Comparison of ENCODE assay signal across 8 cellular contexts in the genomic region with DNA sequence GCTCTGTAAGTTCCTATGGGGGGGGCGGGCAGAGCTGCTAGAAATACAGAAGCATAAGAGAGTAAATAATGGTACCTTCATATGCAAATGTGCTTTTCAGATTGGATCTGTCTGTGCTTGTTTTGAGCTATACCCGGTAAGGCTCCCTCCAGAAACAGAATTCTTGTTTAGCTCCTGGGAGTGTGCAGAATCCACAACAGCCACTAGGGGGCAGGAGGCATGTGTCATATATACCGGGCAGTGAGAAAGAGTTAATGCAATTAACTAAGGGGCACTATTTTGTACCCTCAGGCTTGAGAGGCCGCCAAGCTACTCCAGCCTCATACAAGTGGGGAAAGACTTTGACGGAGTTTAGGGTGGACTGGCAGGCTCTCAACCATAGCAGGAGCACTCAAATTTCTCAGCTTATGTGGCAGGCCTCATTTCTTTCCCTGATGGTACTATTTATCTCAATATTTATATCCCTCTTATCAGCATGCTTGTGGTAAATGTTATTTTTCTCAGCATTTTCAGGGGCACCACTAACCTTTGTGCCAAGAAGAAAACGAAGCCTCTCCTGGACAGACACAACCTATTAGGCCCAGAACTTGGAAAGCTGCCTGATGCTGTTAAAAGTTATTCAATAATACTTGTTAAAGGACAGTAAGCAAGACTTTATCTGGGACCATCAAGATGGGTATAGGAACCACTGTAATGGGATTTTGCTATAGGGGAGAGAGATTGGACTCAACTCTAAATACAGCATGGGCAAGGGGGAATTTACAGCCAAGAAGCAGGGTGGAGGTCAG. TPM values are rescaled to one million over a fixed set of nuclear protein-coding genes. Genes with fewer than 3 reads are reported as not detected.
DNase-seq lines count a peak whose midpoint lies in the region; ATAC-seq and TF ChIP-seq lines count a peak whose summit lies in the region.

No MANE protein-coding gene starts in this region.

- TF ChIP-seq POLR2A in ovary (IDR thresholded peaks at IDR 0.05) (no peak), transverse colon (IDR thresholded peaks at IDR 0.05) (no peak)

- no peak overlapping the region for H3K4me3 ChIP-seq in KMS-11 (IDR thresholded peaks at IDR 0.05; ENCODE audit: insufficient read depth, low read depth, low read length)
- no peak overlapping the region for H3K4me3 ChIP-seq in RWPE2 (ENCODE audit: severe bottlenecking)
- no peak overlapping the region for H3K4me3 ChIP-seq in ovary
- H3K4me3 ChIP-seq in transverse colon = no peak overlapping the region

- H3K4me2 ChIP-seq in KMS-11 = no peak overlapping the region

- TF ChIP-seq CTCF in KMS-11 (conservative IDR thresholded peaks at IDR 0.05; ENCODE audit: low read depth, low read length) = peak; percentile 85
- peak; percentile 95 for TF ChIP-seq CTCF in RWPE2 (IDR thresholded peaks at IDR 0.05; ENCODE audit: poor library complexity, severe bottlenecking)
- peak; percentile 94 for TF ChIP-seq CTCF in foreskin keratinocyte (conservative IDR thresholded peaks at IDR 0.05)
- TF ChIP-seq CTCF in ovary (IDR thresholded peaks at IDR 0.05) = peak; percentile 70 to 80 (median 75)
- peak; percentile 88 to 97 (median 92) for TF ChIP-seq CTCF in transverse colon (IDR thresholded peaks at IDR 0.05)

- H3K4me1 ChIP-seq in KMS-11 (ENCODE audit: low read depth, poor library complexity, severe bottlenecking) = no peaks in the 10 kb centered on the region
- H3K4me1 ChIP-seq in RWPE2 (ENCODE audit: insufficient read depth, poor library complexity, severe bottlenecking) = no peaks in the 10 kb centered on the region
- no peaks in the 10 kb centered on the region for H3K4me1 ChIP-seq in foreskin keratinocyte
- no peaks in the 10 kb centered on the region for H3K4me1 ChIP-seq in ovary (ENCODE audit: insufficient read depth)
- peaks cover 0 to 6% (median 2%) of the 10 kb centered on the region in 4 donors for H3K4me1 ChIP-seq in transverse colon

- no peak overlapping the region for H3K27ac Mint-ChIP-seq in activated T-helper 17 cell treated with anti-CD3 and anti-CD28 coated beads, Interleukin-2, amount 50 U/mL, for 72 hours

- H3K36me3 Mint-ChIP-seq in activated T-helper 17 cell treated with anti-CD3 and anti-CD28 coated beads, Interleukin-2, amount 50 U/mL, for 72 hours (ENCODE audit: low read depth) = no peaks in the 10 kb centered on the region

- H3K36me3 ChIP-seq in KMS-11 (ENCODE audit: insufficient read depth) (no peaks in the 10 kb centered on the region), RWPE2 (ENCODE audit: low read depth) (no peaks in the 10 kb centered on the region), ovary (no peaks in the 10 kb centered on the region), transverse colon (no peaks in the 10 kb centered on the region)

- TF ChIP-seq EP300 in ovary (IDR thresholded peaks at IDR 0.05) (no peak), transverse colon (IDR thresholded peaks at IDR 0.05; ENCODE audit: low read depth) (no peak)

- H2AFZ ChIP-seq in KMS-11 (ENCODE audit: low read depth) = no peak overlapping the region

- H3K27ac ChIP-seq in KMS-11 = no peak overlapping the region
- H3K27ac ChIP-seq in RWPE2 (ENCODE audit: poor library complexity, severe bottlenecking) = no peak overlapping the region
- no peak overlapping the region for H3K27ac ChIP-seq in foreskin keratinocyte
- H3K27ac ChIP-seq in ovary = no peak overlapping the region
- no peak overlapping the region for H3K27ac ChIP-seq in transverse colon

- H3K9me3 Mint-ChIP-seq in activated T-helper 17 cell treated with anti-CD3 and anti-CD28 coated beads, Interleukin-2, amount 50 U/mL, for 72 hours = no peaks in the 10 kb centered on the region

- no peaks in the 10 kb centered on the region for H3K9me3 ChIP-seq in RWPE2 (ENCODE audit: severe bottlenecking)
- H3K9me3 ChIP-seq in ovary = no peaks in the 10 kb centered on the region
- H3K9me3 ChIP-seq in transverse colon = no peaks in the 10 kb centered on the region

- no peak overlapping the region for H3K9ac ChIP-seq in KMS-11

- no peaks in the 10 kb centered on the region for H3K79me2 ChIP-seq in KMS-11 (ENCODE audit: insufficient read depth, low read depth)

- no peaks in the 10 kb centered on the region for H3K27me3 ChIP-seq in KMS-11 (ENCODE audit: insufficient read depth, low read depth)
- no peaks in the 10 kb centered on the region for H3K27me3 ChIP-seq in RWPE2 (ENCODE audit: insufficient read depth, poor library complexity, severe bottlenecking)
- peaks cover 3% of the 10 kb centered on the region for H3K27me3 ChIP-seq in foreskin keratinocyte
- H3K27me3 ChIP-seq in ovary = no peaks in the 10 kb centered on the region
- H3K27me3 ChIP-seq in transverse colon = no peaks in the 10 kb centered on the region

- no peaks in the 10 kb centered on the region for H3K27me3 Mint-ChIP-seq in activated T-helper 17 cell treated with anti-CD3 and anti-CD28 coated beads, Interleukin-2, amount 50 U/mL, for 72 hours

- intact Hi-C loops in ovary (cut with DNase I) (loop anchor here (5.0 to 10.0 kb wide), 3 partner anchors 151 to 161 kb away; no protein-coding TSS in a partner anchor), transverse colon (cut with DNase I; ENCODE audit: low total_unique reads) (no loop called here)

- peak; percentile 89 for DNase-seq in Ammon's horn (ENCODE audit: low spot score)
- DNase-seq in GM19238 (ENCODE audit: insufficient read length, low spot score) = peak; percentile 61
- no peak for DNase-seq in RWPE2 (ENCODE audit: low spot score)
- DNase-seq in foreskin keratinocyte = peak; percentile 45 to 67
- peak; percentile 51 to 78 (median 74) for DNase-seq in ovary
- peak; percentile 80 for DNase-seq in transverse colon

- H3K4me3 Mint-ChIP-seq in activated T-helper 17 cell treated with anti-CD3 and anti-CD28 coated beads, Interleukin-2, amount 50 U/mL, for 72 hours = no peak overlapping the region

- H4K20me1 ChIP-seq in KMS-11 (ENCODE audit: insufficient read depth) = no peaks in the 10 kb centered on the region

- H3K4me1 Mint-ChIP-seq in activated T-helper 17 cell treated with anti-CD3 and anti-CD28 coated beads, Interleukin-2, amount 50 U/mL, for 72 hours = peaks cover 9% of the 10 kb centered on the region

- ATAC-seq in RWPE2 (ENCODE audit: low read depth) (peak; percentile 90), foreskin keratinocyte (peak; percentile 82)
- peak; percentile 81 for ATAC-seq in activated T-helper 17 cell treated with anti-CD3 and anti-CD28 coated beads, Interleukin-2, amount 50 U/mL, for 72 hours (replicated peaks)

- WGBS in ovary, 3 donors = 10 to 12% (median 11%) methylated on average over 6 of the region's 6 CpGs
- 3 to 9% methylated on average over 5 to 6 of the region's 6 CpGs for WGBS in transverse colon (ENCODE audit: low coverage in 1 of 2), 2 donors

- in situ Hi-C loops in transverse colon (cut with MboI; ENCODE audit: low pct_ligation_motif_present in 1 of 4, low pct_unique_long_range_greater_than_20kb in 1 of 4, low sequenced_read_pairs in 3 of 4) = loop anchor here (10.0 to 25.0 kb wide), 2 partner anchors 148 to 161 kb away; no protein-coding TSS in a partner anchor

RNA-seq across cellular contexts. Expression of a gene that starts 10.7 kb away (rescaled TPM):
- 10 to 100 TPM; 17.5 to 43.5 TPM for total RNA-seq in activated T-helper 17 cell treated with anti-CD3 and anti-CD28 coated beads, Interleukin-2, amount 50 U/mL, for 72 hours
- total RNA-seq in foreskin keratinocyte (5.2 and 5.6 TPM in 2 replicates), ovary (10 to 100 TPM; 18.8 to 38.9 (median 34.0) TPM), transverse colon (100 to 1,000 TPM in 1 of 4 donors, 10 to 100 TPM in 3; 27.0 to 156 (median 57.1) TPM)
- polyA plus RNA-seq in foreskin keratinocyte (4.6 and 6.2 TPM in 2 replicates), ovary (10 to 100 TPM; 20.0 to 22.3 TPM)

RNA-seq across cellular contexts. Expression of a gene that starts 16.9 kb away (rescaled TPM):
- 1,000 to 10,000 TPM in 1 of 2 donors, 100 to 1,000 TPM in 1; 896 to 1,413 TPM for total RNA-seq in activated T-helper 17 cell treated with anti-CD3 and anti-CD28 coated beads, Interleukin-2, amount 50 U/mL, for 72 hours
- 901 and 1,008 TPM in 2 replicates for total RNA-seq in foreskin keratinocyte
- polyA plus RNA-seq in foreskin keratinocyte = 904 and 979 TPM in 2 replicates
- total RNA-seq in ovary = 100 to 1,000 TPM; 445 to 993 (median 806) TPM
- polyA plus RNA-seq in ovary = 1,000 to 10,000 TPM in 1 of 2 donors, 100 to 1,000 TPM in 1; 775 to 1,551 TPM
- total RNA-seq in transverse colon = 1,000 to 10,000 TPM in 1 of 4 donors, 100 to 1,000 TPM in 3; 426 to 1,167 (median 805) TPM

RNA-seq across cellular contexts. Expression of a gene that starts 51.4 kb away (rescaled TPM):
- total RNA-seq in activated T-helper 17 cell treated with anti-CD3 and anti-CD28 coated beads, Interleukin-2, amount 50 U/mL, for 72 hours = 10 to 100 TPM; 35.4 to 74.9 TPM
- total RNA-seq in foreskin keratinocyte (0.24 and 0.25 TPM in 2 replicates), ovary (10 to 100 TPM in 5 of 7 donors, 1 to 10 TPM in 2; 8.7 to 40.4 (median 13.0) TPM), transverse colon (1 to 10 TPM; 2.4 to 8.2 (median 4.4) TPM)
- polyA plus RNA-seq in foreskin keratinocyte (0.10 and 0.11 TPM in 2 replicates), ovary (10 to 100 TPM; 11.5 to 13.1 TPM)
